In genomic region chr1:226530591-226530990, GRCh38 we compare ENCODE assay signal across 24 cellular contexts. TPM values are rescaled to one million over a fixed set of nuclear protein-coding genes. Genes with fewer than 3 reads are reported as not detected.
"Had no signal": no experiment of that assay in that cellular context is flagged by ENCODE, and none has a peak within 500 bp of the region (broad histone marks: within the 10 kb centered on the region; RNA-seq: fewer than 3 reads in every experiment).

No MANE protein-coding gene starts in this region.

- H3K27ac Mint-ChIP-seq: IgD-negative memory B cell had no signal

- H3K27ac ChIP-seq: HL-60, KMS-11, RWPE1 had no signal

- H3K4me3 ChIP-seq: K562 had no signal

- H3K27me3 Mint-ChIP-seq: IgD-negative memory B cell had no signal

- H3K36me3 Mint-ChIP-seq: IgD-negative memory B cell had no signal

- ATAC-seq: K562, Panc1, PC-3 had no signal

- DNase-seq: Kasumi-1, MM.1S, NCI-H1092 treated with DMSO at 0.1 percent for 48 hours, NCI-H1436, NCI-H187, NCI-H2029, NCI-H2081 treated with DMSO at 0.1 percent for 48 hours, NCI-H2171, NCI-H226, NCI-H446, NCI-H510A, NCI-H524 treated with DMSO at 0.1 percent for 48 hours, NCI-H69, NCI-H774, PC-3, SHP77, SK-N-SH had no signal

- H3K9me3 ChIP-seq: SK-N-SH had no signal

RNA-seq across cellular contexts. Expression of gene STUM, which starts 18.0 kb away (rescaled TPM):
- total RNA-seq: K562, M059J had no signal
- polyA plus RNA-seq: IgD-negative memory B cell, K562, SK-N-SH had no signal
